In genomic region chr4:12488672-12489071, GRCh38 we compare ENCODE assay signal across 23 cellular contexts.
DNase-seq lines count a peak whose midpoint lies in the region; ATAC-seq and TF ChIP-seq lines count a peak whose summit lies in the region.
"Had no signal": no experiment of that assay in that cellular context is flagged by ENCODE, and none has a peak within 500 bp of the region (broad histone marks: within the 10 kb centered on the region; RNA-seq: fewer than 3 reads in every experiment).

No MANE protein-coding gene starts in this region.

- ATAC-seq in right cardiac atrium (peak; percentile 96 to 97), GM21717 (IDR thresholded peaks at IDR 0.05; ENCODE audit: unreplicated experiment) (no peak)
- ATAC-seq: natural killer cell treated with Interleukin-12 subunit alpha and Interleukin-12 subunit beta and Interleukin-15 and Interleukin-18, amount 100 ng/mL, for 72 hours; stimulated activated naive CD8-positive, alpha-beta T cell treated with anti-CD3 and anti-CD28 coated beads, Interleukin-15, amount 100 ng/mL, for 72 hours had no signal

- H3K4me3 ChIP-seq in fibroblast of mammary gland (ENCODE audit: control insufficient read depth, low read depth, low read length) = no peak overlapping the region
- no peak overlapping the region for H3K4me3 ChIP-seq in right cardiac atrium (ENCODE audit: low read length)
- no peak overlapping the region for H3K4me3 ChIP-seq in tibial artery
- H3K4me3 ChIP-seq: coronary artery, esophagus squamous epithelium, transverse colon had no signal

- TF ChIP-seq CTCF in fibroblast of mammary gland (conservative IDR thresholded peaks at IDR 0.05; ENCODE audit: control insufficient read depth, insufficient read depth, low read depth, low read length) (no peak), tibial artery (IDR thresholded peaks at IDR 0.05) (no peak)

- H3K27me3 ChIP-seq in right cardiac atrium (ENCODE audit: control insufficient read depth, insufficient read depth) = no peaks in the 10 kb centered on the region
- no peaks in the 10 kb centered on the region for H3K27me3 ChIP-seq in tibial artery
- H3K27me3 ChIP-seq: esophagus squamous epithelium, transverse colon had no signal

- no peaks in the 10 kb centered on the region for H3K9me3 ChIP-seq in right cardiac atrium (ENCODE audit: control insufficient read depth, low read length)
- no peaks in the 10 kb centered on the region for H3K9me3 ChIP-seq in tibial artery
- H3K9me3 ChIP-seq: transverse colon had no signal

- peak; percentile 2 to 66 for DNase-seq in NCI-H524 (lab: John Stamatoyannopoulos, UW)
- DNase-seq in NCI-H524 treated with DMSO at 0.1 percent for 48 hours (lab: John Stamatoyannopoulos, UW) = no peak
- DNase-seq in fibroblast of mammary gland (ENCODE audit: low read depth) = peak; percentile 0
- peak; percentile 52 to 72 (median 71) for DNase-seq in right cardiac atrium
- peak; percentile 72 for DNase-seq in posterior vena cava (ENCODE audit: low spot score)
- no peak for DNase-seq in tibial artery
- no peak for DNase-seq in NK-92 (lab: John Stamatoyannopoulos, UW; ENCODE audit: unreplicated experiment)
- DNase-seq: activated CD4-positive, alpha-beta T cell treated with anti-CD3 and anti-CD28 coated beads, Interleukin-2, amount 10 ng/mL, durations not matched to agents 7 days and 5 days; AML-193; CD4-positive, alpha-beta memory T cell; esophagus squamous epithelium; kidney glomerular epithelial cell; midbrain; NCI-H1092 treated with DMSO at 0.1 percent for 48 hours; NCI-H2029 treated with DMSO at 0.1 percent for 48 hours; NCI-H446 treated with DMSO at 0.1 percent for 48 hours; stimulated activated CD4-positive, alpha-beta T cell treated with anti-CD3 and anti-CD28 coated beads, Interleukin-15, amount 100 ng/mL, for 24 hours; stimulated activated naive CD8-positive, alpha-beta T cell treated with anti-CD3 and anti-CD28 coated beads, Interleukin-15, amount 100 ng/mL, for 72 hours; transverse colon had no signal

- intact Hi-C loops in right cardiac atrium (cut with DNase I) (no loop called here), posterior vena cava (cut with DNase I) (loop anchor here in 1 of 2 donors (5.0 kb wide), 1 partner anchor 1616 kb away; no protein-coding TSS in a partner anchor), tibial artery (cut with DNase I; ENCODE audit: low total_unique reads) (no loop called here)

- WGBS in right cardiac atrium = 14% methylated on average over 5 of the region's 5 CpGs

- H3K4me1 ChIP-seq in right cardiac atrium (ENCODE audit: control insufficient read depth, insufficient read depth, low read length) = peaks cover 3% of the 10 kb centered on the region
- H3K4me1 ChIP-seq in tibial artery = no peaks in the 10 kb centered on the region
- H3K4me1 ChIP-seq: esophagus squamous epithelium, parathyroid adenoma had no signal

- H3K27ac ChIP-seq in right cardiac atrium (ENCODE audit: low read length) = peak overlapping the region; percentile 45
- no peak overlapping the region for H3K27ac ChIP-seq in tibial artery
- H3K27ac ChIP-seq: coronary artery, esophagus squamous epithelium, parathyroid adenoma had no signal

- no peaks in the 10 kb centered on the region for H3K36me3 ChIP-seq in tibial artery
- H3K36me3 ChIP-seq: esophagus squamous epithelium, transverse colon had no signal

Comparison
In these comparisons a context has a peak if more than half of its experiments do, and no peak if none do; other contexts are left out.
1. DNase-seq: peak in NCI-H524 (2 of 2), fibroblast of mammary gland (single experiment), right cardiac atrium (3 of 3) and posterior vena cava (single experiment); none in NCI-H524 treated with DMSO at 0.1 percent for 48 hours (single experiment), tibial artery (0 of 2) and NK-92 (single experiment).